27 cellular contexts compared by ENCODE assay signal in genomic region chr5:128673411-128673957, GRCh38.
"Had no signal": no experiment of that assay in that cellular context is flagged by ENCODE, and none has a peak within 500 bp of the region (broad histone marks: within the 10 kb centered on the region; RNA-seq: fewer than 3 reads in every experiment).

No MANE protein-coding gene starts in this region.

- H3K36me3 ChIP-seq: colonic mucosa, gastroesophageal sphincter, left ventricle myocardium inferior, lower lobe of right lung, right lobe of liver, spleen, tibial artery, upper lobe of right lung, vagina had no signal

- DNase-seq: colonic mucosa; dermis blood vessel endothelial cell; erythroblast; foreskin fibroblast; glutamatergic neuron; kidney; left cardiac atrium; left ventricle myocardium inferior; lower lobe of right lung; midbrain; psoas muscle; retina; right lobe of liver; spleen; stimulated activated CD4-positive, alpha-beta T cell treated with anti-CD3 and anti-CD28 coated beads, Interleukin-15, amount 100 ng/mL, for 24 hours; stimulated activated CD4-positive, alpha-beta T cell treated with anti-CD3 and anti-CD28 coated beads, Interleukin-1b, Interleukin-23, amount 100 ng/mL, for 48 hours; stimulated activated CD4-positive, alpha-beta T cell treated with anti-CD3 and anti-CD28 coated beads, Interleukin-4, amount 100 ng/mL, for 24 hours; tibial artery; upper lobe of right lung had no signal

- H3K4me1 Mint-ChIP-seq: memory B cell; stimulated activated memory B cell treated with anti-CD40 and anti-IgM and Interleukin-4, amounts not matched to agents 10 μg/mL and 1 μg/mL and 100 μg/mL, for 72 hours had no signal

- H3K4me1 ChIP-seq: colonic mucosa, gastroesophageal sphincter, left ventricle myocardium inferior, lower lobe of right lung, psoas muscle, right lobe of liver, spleen, tibial artery, upper lobe of right lung, vagina had no signal

- FAIRE-seq: endothelial cell of umbilical vein, kidney had no signal

- H3K9me3 ChIP-seq: colonic mucosa, lower lobe of right lung, psoas muscle, right lobe of liver, spleen, tibial artery, upper lobe of right lung, vagina had no signal

- H3K36me3 Mint-ChIP-seq: memory B cell; natural killer cell treated with Interleukin-12 subunit alpha and Interleukin-12 subunit beta and Interleukin-15 and Interleukin-18, amount 100 ng/mL, for 72 hours; stimulated activated memory B cell treated with anti-CD40 and anti-IgM and Interleukin-4, amounts not matched to agents 10 μg/mL and 1 μg/mL and 100 μg/mL, for 72 hours had no signal

- H3K4me3 Mint-ChIP-seq: endodermal cell; memory B cell; natural killer cell treated with Interleukin-12 subunit alpha and Interleukin-12 subunit beta and Interleukin-15 and Interleukin-18, amount 100 ng/mL, for 72 hours; stimulated activated memory B cell treated with anti-CD40 and anti-IgM and Interleukin-4, amounts not matched to agents 10 μg/mL and 1 μg/mL and 100 μg/mL, for 72 hours; stimulated activated naive CD8-positive, alpha-beta T cell treated with anti-CD3 and anti-CD28 coated beads, Interleukin-15, Interleukin-2, amounts not matched to agents 100 ng/mL and 50 ng/mL, for 24 hours had no signal

- H3K27ac Mint-ChIP-seq: endodermal cell; memory B cell; natural killer cell treated with Interleukin-12 subunit alpha and Interleukin-12 subunit beta and Interleukin-15 and Interleukin-18, amount 100 ng/mL, for 72 hours; stimulated activated memory B cell treated with anti-CD40 and anti-IgM and Interleukin-4, amounts not matched to agents 10 μg/mL and 1 μg/mL and 100 μg/mL, for 72 hours; stimulated activated naive CD8-positive, alpha-beta T cell treated with anti-CD3 and anti-CD28 coated beads, Interleukin-15, Interleukin-2, amounts not matched to agents 100 ng/mL and 50 ng/mL, for 24 hours had no signal

- H3K27me3 ChIP-seq: colonic mucosa, gastroesophageal sphincter, right lobe of liver, spleen, tibial artery, upper lobe of right lung, vagina had no signal

- H3K27me3 Mint-ChIP-seq: memory B cell; natural killer cell treated with Interleukin-12 subunit alpha and Interleukin-12 subunit beta and Interleukin-15 and Interleukin-18, amount 100 ng/mL, for 72 hours; stimulated activated memory B cell treated with anti-CD40 and anti-IgM and Interleukin-4, amounts not matched to agents 10 μg/mL and 1 μg/mL and 100 μg/mL, for 72 hours; stimulated activated naive CD8-positive, alpha-beta T cell treated with anti-CD3 and anti-CD28 coated beads, Interleukin-15, Interleukin-2, amounts not matched to agents 100 ng/mL and 50 ng/mL, for 24 hours had no signal

- H3K4me3 ChIP-seq: colonic mucosa, gastroesophageal sphincter, left ventricle myocardium inferior, lower lobe of right lung, psoas muscle, right lobe of liver, spleen, tibial artery, upper lobe of right lung, vagina had no signal

- H3K9me3 Mint-ChIP-seq: stimulated activated memory B cell treated with anti-CD40 and anti-IgM and Interleukin-4, amounts not matched to agents 10 μg/mL and 1 μg/mL and 100 μg/mL, for 72 hours had no signal

- H3K27ac ChIP-seq: colonic mucosa, gastroesophageal sphincter, left ventricle myocardium inferior, lower lobe of right lung, psoas muscle, right lobe of liver, spleen, tibial artery, upper lobe of right lung, vagina had no signal
